Comparison of ENCODE assay signal across 16 cellular contexts in the genomic region with DNA sequence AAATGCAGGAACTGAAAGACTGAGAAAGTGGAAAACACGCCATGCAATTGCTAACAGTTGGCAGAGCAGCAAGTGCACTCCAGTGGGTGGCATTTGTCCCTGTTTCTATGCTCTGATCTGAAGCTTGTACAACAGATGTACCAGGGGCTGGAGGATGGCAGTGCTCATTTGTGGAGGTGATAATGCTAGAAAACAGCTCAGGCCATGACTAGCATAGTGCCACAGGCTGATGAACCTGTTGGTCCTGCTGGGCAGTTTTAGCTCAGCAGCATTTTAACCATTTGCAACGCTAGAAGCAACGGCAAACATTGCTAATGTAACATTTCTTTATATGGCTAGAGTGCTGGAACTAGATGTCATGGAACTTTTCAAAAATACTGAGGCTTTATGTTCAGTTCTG.
DNase-seq lines count a peak whose midpoint lies in the region; TF ChIP-seq lines count a peak whose summit lies in the region.
"Had no signal": no experiment of that assay in that cellular context is flagged by ENCODE, and none has a peak within 500 bp of the region (broad histone marks: within the 10 kb centered on the region; RNA-seq: fewer than 3 reads in every experiment).

No MANE protein-coding gene starts in this region.

- no peak overlapping the region for H2AFZ ChIP-seq in mammary epithelial cell (ENCODE audit: low read depth, low read length)
- no peak overlapping the region for H2AFZ ChIP-seq in PC-9
- H2AFZ ChIP-seq: GM23248 had no signal

- H3F3A ChIP-seq in PC-9 (ENCODE audit: insufficient read depth, low read depth), result no peaks in the 10 kb centered on the region

- DNase-seq in T47D (ENCODE audit: low read depth in 1 of 2, low spot score in 1 of 2) (peak; percentile 6 to 64), mammary epithelial cell (no peak), PC-9 (peak; percentile 24 to 47), esophagus muscularis mucosa (ENCODE audit: extremely low spot score) (peak; percentile 79), AG08396 (ENCODE audit: low spot score) (no peak), NOMO-1 treated with dmso at 0.1 percent for 144 hours (lab: John Stamatoyannopoulos, UW; ENCODE audit: unreplicated experiment) (no peak), NCI-H69 (lab: John Stamatoyannopoulos, UW) (no peak)
- DNase-seq: 8988T; C1 segment of cervical spinal cord; Calu3; CD4-positive, alpha-beta T cell; DMS 273 treated with DMSO at 0.1 percent for 48 hours; GM23248; H7 had no signal

- POLR2A ChIA-PET in PC-9 (lab: Charles Lee; ENCODE audit: unreplicated experiment), result no interaction called here

- TF ChIP-seq CTCF in mammary epithelial cell (conservative IDR thresholded peaks at IDR 0.05 in 1 of 2, IDR thresholded peaks at IDR 0.05 in 1 of 2; ENCODE audit: extremely low read depth in 1 of 2, insufficient read depth in 1 of 2, low read depth in 1 of 2, low read length in 2 of 2), result no peak
- no peak for TF ChIP-seq CTCF in PC-9 (conservative IDR thresholded peaks at IDR 0.05)
- TF ChIP-seq CTCF in esophagus muscularis mucosa (IDR thresholded peaks at IDR 0.05), result no peak

- H4K20me1 ChIP-seq in mammary epithelial cell (ENCODE audit: insufficient read depth, low read length) (no peaks in the 10 kb centered on the region), PC-9 (ENCODE audit: insufficient read depth) (no peaks in the 10 kb centered on the region)

- intact Hi-C loops in mammary epithelial cell (cut with micrococcal nuclease) (no loop called here), PC-9 (cut with micrococcal nuclease; ENCODE audit: unreplicated experiment) (no loop called here), esophagus muscularis mucosa (cut with DNase I) (no loop called here)

- no peaks in the 10 kb centered on the region for H3K27me3 ChIP-seq in mammary epithelial cell (ENCODE audit: insufficient read depth, low read length)
- no peaks in the 10 kb centered on the region for H3K27me3 ChIP-seq in PC-9 (ENCODE audit: insufficient read depth, low read depth)
- no peaks in the 10 kb centered on the region for H3K27me3 ChIP-seq in esophagus muscularis mucosa

- H3K36me3 ChIP-seq in mammary epithelial cell (ENCODE audit: insufficient read depth, low read length) (no peaks in the 10 kb centered on the region), PC-9 (ENCODE audit: low read depth) (no peaks in the 10 kb centered on the region), esophagus muscularis mucosa (no peaks in the 10 kb centered on the region)

- in situ Hi-C loops in T47D (cut with HindIII; ENCODE audit: low pct_unique_long_range_greater_than_20kb, low sequenced_read_pairs), result no loop called here
- in situ Hi-C loops in mammary epithelial cell (cut with MboI; ENCODE audit: low sequenced_read_pairs in 2 of 2), result no loop called here

- no peaks in the 10 kb centered on the region for H3K9me2 ChIP-seq in PC-9 (ENCODE audit: insufficient read depth)

- no peak overlapping the region for H3K9ac ChIP-seq in mammary epithelial cell (ENCODE audit: insufficient read depth, low read length)
- H3K9ac ChIP-seq: GM23248 had no signal

- dilution Hi-C loops in mammary epithelial cell (cut with HindIII; ENCODE audit: low sequenced_read_pairs), result no loop called here

- no peak for TF ChIP-seq POLR2A in esophagus muscularis mucosa (IDR thresholded peaks at IDR 0.05; ENCODE audit: low read depth)

- no peaks in the 10 kb centered on the region for H3K4me1 ChIP-seq in mammary epithelial cell (ENCODE audit: insufficient read depth, low read length)
- H3K4me1 ChIP-seq in PC-9 (replicated peaks; ENCODE audit: insufficient read depth), result 0 out of 2 replicates have a peak, but pooled peaks cover 6% of the 10 kb centered on the region
- H3K4me1 ChIP-seq in esophagus muscularis mucosa, result no peaks in the 10 kb centered on the region

- TF ChIP-seq EP300 in esophagus muscularis mucosa (IDR thresholded peaks at IDR 0.05), result no peak

- no peaks in the 10 kb centered on the region for H3K79me2 ChIP-seq in mammary epithelial cell (ENCODE audit: insufficient read depth, low read length)
- no peaks in the 10 kb centered on the region for H3K79me2 ChIP-seq in PC-9 (ENCODE audit: low read depth)

- H3K4me2 ChIP-seq in mammary epithelial cell (ENCODE audit: insufficient read depth, low read depth, low read length) (no peak overlapping the region), PC-9 (no peak overlapping the region)

- CTCF ChIA-PET in mammary epithelial cell (lab: Charles Lee; ENCODE audit: low non-redundant PET), result no interaction called here
- CTCF ChIA-PET in PC-9 (lab: Charles Lee), result no interaction called here

- BruUV-seq in mammary epithelial cell (replicated peaks; lab: Mats Ljungman, UMichigan) (no TSS peak), PC-9 (replicated peaks; lab: Mats Ljungman, UMichigan) (no TSS peak)

- H3K9me3 ChIP-seq in mammary epithelial cell (replicated peaks; ENCODE audit: insufficient read depth, low read length) (no peaks in the 10 kb centered on the region), PC-9 (ENCODE audit: insufficient read depth, low read depth) (no peaks in the 10 kb centered on the region), esophagus muscularis mucosa (no peaks in the 10 kb centered on the region)

- H3K4me3 ChIP-seq in mammary epithelial cell (replicated peaks in 1 of 3; ENCODE audit: insufficient read depth in 1 of 3, low read depth in 2 of 3, low read length in 3 of 3) (no peak overlapping the region), PC-9 (no peak overlapping the region), esophagus muscularis mucosa (no peak overlapping the region)
- H3K4me3 ChIP-seq: GM12878, GM23248 had no signal

- 93% methylated on average over 3 of the region's 3 CpGs for WGBS in mammary epithelial cell (ENCODE audit: low coverage, missing lambda C conversion rate)
- 96% methylated on average over 3 of the region's 3 CpGs for WGBS in esophagus muscularis mucosa

- H3K27ac ChIP-seq in mammary epithelial cell (ENCODE audit: insufficient read depth, low read depth, low read length), result no peak overlapping the region
- no peak overlapping the region for H3K27ac ChIP-seq in PC-9
- H3K27ac ChIP-seq in esophagus muscularis mucosa (replicated peaks in 1 of 4), result no peak overlapping the region
- H3K27ac ChIP-seq: GM23248, HL-60 had no signal

Comparison
In these comparisons a context has a peak if more than half of its experiments do, and no peak if none do; other contexts are left out.
1. DNase-seq: peak in T47D (2 of 2), PC-9 (2 of 2) and esophagus muscularis mucosa (single experiment); none in mammary epithelial cell (single experiment), AG08396 (single experiment), NOMO-1 treated with dmso at 0.1 percent for 144 hours (single experiment) and NCI-H69 (single experiment).